ENCODE assay signal across 4 cellular contexts in genomic region chr1:208175508-208175895, GRCh38.
TF ChIP-seq lines count a peak whose summit lies in the region.

No MANE protein-coding gene starts in this region.

TF ChIP-seq in SK-N-SH, 30 proteins besides CTCF, POLR2A, EP300 and RAD21:
- TF ChIP-seq RCOR1 (IDR thresholded peaks at IDR 0.05; ENCODE audit: low read length) (no peak), TEAD4 (IDR thresholded peaks at IDR 0.05; ENCODE audit: borderline replicate concordance, insufficient read depth) (no peak), ELF1 (IDR thresholded peaks at IDR 0.05) (no peak), MAX (IDR thresholded peaks at IDR 0.05; ENCODE audit: low read depth) (no peak), MXI1 (IDR thresholded peaks at IDR 0.05; ENCODE audit: low read depth, low read length) (no peak), GABPA (IDR thresholded peaks at IDR 0.05; ENCODE audit: low read depth) (no peak), RFX5 (IDR thresholded peaks at IDR 0.05; ENCODE audit: low read length) (no peak), YY1 (IDR thresholded peaks at IDR 0.05; ENCODE audit: low read depth) (no peak), TCF12 (IDR thresholded peaks at IDR 0.05) (no peak), FOXJ3 (CRISPR knock-in tag; IDR thresholded peaks at IDR 0.05) (no peak)

TF ChIP-seq in SK-N-SH treated with all-trans-retinoic acid at 6 μM for 48 hours, 23 proteins besides CTCF, POLR2A, EP300 and RAD21 (continues in another document):
- TF ChIP-seq ESRRG (CRISPR knock-in tag; IDR thresholded peaks at IDR 0.05), result no peak
- no peak for TF ChIP-seq ZFP3 (CRISPR knock-in tag; IDR thresholded peaks at IDR 0.05)
- TF ChIP-seq, protein P1, sequence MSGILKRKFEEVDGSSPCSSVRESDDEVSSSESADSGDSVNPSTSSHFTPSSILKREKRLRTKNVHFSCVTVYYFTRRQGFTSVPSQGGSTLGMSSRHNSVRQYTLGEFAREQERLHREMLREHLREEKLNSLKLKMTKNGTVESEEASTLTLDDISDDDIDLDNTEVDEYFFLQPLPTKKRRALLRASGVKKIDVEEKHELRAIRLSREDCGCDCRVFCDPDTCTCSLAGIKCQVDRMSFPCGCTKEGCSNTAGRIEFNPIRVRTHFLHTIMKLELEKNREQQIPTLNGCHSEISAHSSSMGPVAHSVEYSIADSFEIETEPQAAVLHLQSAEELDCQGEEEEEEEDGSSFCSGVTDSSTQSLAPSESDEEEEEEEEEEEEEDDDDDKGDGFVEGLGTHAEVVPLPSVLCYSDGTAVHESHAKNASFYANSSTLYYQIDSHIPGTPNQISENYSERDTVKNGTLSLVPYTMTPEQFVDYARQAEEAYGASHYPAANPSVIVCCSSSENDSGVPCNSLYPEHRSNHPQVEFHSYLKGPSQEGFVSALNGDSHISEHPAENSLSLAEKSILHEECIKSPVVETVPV (CRISPR knock-in tag; IDR thresholded peaks at IDR 0.05), result no peak
- TF ChIP-seq ZNF565 (CRISPR knock-in tag; conservative IDR thresholded peaks at IDR 0.05; ENCODE audit: low read depth), result no peak
- TF ChIP-seq, protein P2, sequence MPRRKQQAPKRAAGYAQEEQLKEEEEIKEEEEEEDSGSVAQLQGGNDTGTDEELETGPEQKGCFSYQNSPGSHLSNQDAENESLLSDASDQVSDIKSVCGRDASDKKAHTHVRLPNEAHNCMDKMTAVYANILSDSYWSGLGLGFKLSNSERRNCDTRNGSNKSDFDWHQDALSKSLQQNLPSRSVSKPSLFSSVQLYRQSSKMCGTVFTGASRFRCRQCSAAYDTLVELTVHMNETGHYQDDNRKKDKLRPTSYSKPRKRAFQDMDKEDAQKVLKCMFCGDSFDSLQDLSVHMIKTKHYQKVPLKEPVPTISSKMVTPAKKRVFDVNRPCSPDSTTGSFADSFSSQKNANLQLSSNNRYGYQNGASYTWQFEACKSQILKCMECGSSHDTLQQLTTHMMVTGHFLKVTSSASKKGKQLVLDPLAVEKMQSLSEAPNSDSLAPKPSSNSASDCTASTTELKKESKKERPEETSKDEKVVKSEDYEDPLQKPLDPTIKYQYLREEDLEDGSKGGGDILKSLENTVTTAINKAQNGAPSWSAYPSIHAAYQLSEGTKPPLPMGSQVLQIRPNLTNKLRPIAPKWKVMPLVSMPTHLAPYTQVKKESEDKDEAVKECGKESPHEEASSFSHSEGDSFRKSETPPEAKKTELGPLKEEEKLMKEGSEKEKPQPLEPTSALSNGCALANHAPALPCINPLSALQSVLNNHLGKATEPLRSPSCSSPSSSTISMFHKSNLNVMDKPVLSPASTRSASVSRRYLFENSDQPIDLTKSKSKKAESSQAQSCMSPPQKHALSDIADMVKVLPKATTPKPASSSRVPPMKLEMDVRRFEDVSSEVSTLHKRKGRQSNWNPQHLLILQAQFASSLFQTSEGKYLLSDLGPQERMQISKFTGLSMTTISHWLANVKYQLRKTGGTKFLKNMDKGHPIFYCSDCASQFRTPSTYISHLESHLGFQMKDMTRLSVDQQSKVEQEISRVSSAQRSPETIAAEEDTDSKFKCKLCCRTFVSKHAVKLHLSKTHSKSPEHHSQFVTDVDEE (CRISPR knock-in tag; IDR thresholded peaks at IDR 0.05), result no peak
- TF ChIP-seq TCF4 (CRISPR knock-in tag; IDR thresholded peaks at IDR 0.05; ENCODE audit: borderline replicate concordance), result no peak
- TF ChIP-seq POU6F1 (CRISPR knock-in tag; IDR thresholded peaks at IDR 0.05; ENCODE audit: borderline replicate concordance, low read depth), result no peak
- TF ChIP-seq ZNF8 (CRISPR knock-in tag; IDR thresholded peaks at IDR 0.05), result no peak
- no peak for TF ChIP-seq RARB (CRISPR knock-in tag; IDR thresholded peaks at IDR 0.05)
- no peak for TF ChIP-seq CSDC2 (CRISPR knock-in tag; IDR thresholded peaks at IDR 0.05)
- TF ChIP-seq ARNTL (CRISPR knock-in tag; IDR thresholded peaks at IDR 0.05; ENCODE audit: borderline replicate concordance, low read depth), result no peak
- TF ChIP-seq ZFP30 (CRISPR knock-in tag; IDR thresholded peaks at IDR 0.05), result no peak
- no peak for TF ChIP-seq ISL1 (CRISPR knock-in tag; IDR thresholded peaks at IDR 0.05)

TF ChIP-seq in IMR-90, 13 proteins besides CTCF, POLR2A, EP300 and RAD21:
- TF ChIP-seq MAFK (IDR thresholded peaks at IDR 0.05; ENCODE audit: low read depth, low read length) (no peak), CHD1 (IDR thresholded peaks at IDR 0.05; ENCODE audit: low read depth, low read length) (no peak), RFX5 (IDR thresholded peaks at IDR 0.05; ENCODE audit: low read depth, low read length) (no peak), NFE2L2 (IDR thresholded peaks at IDR 0.05; ENCODE audit: low read depth, low read length) (no peak), ELK1 (IDR thresholded peaks at IDR 0.05; ENCODE audit: borderline replicate concordance, low read depth, low read length) (no peak), CEBPB (IDR thresholded peaks at IDR 0.05; ENCODE audit: low read depth, low read length) (no peak), BHLHE40 (IDR thresholded peaks at IDR 0.05; ENCODE audit: low read depth, low read length) (no peak), SMC3 (IDR thresholded peaks at IDR 0.05; ENCODE audit: low read depth, low read length) (no peak)

TF ChIP-seq in H1, 55 proteins besides CTCF, POLR2A, EP300 and RAD21:
- no peak for TF ChIP-seq KDM5A (IDR thresholded peaks at IDR 0.05; ENCODE audit: low read length)
- no peak for TF ChIP-seq SRF (IDR thresholded peaks at IDR 0.05; ENCODE audit: low read depth, low read length)
- no peak for TF ChIP-seq TCF12 (IDR thresholded peaks at IDR 0.05; ENCODE audit: low read depth, low read length)
- no peak for TF ChIP-seq CEBPB (IDR thresholded peaks at IDR 0.05; ENCODE audit: low read depth, low read length)
- no peak for TF ChIP-seq KDM1A (IDR thresholded peaks at IDR 0.05; ENCODE audit: borderline replicate concordance, low read length)
- no peak for TF ChIP-seq CTBP2 (IDR thresholded peaks at IDR 0.05; ENCODE audit: borderline replicate concordance, insufficient read depth, insufficient read length, low read length)
- no peak for TF ChIP-seq SP1 (IDR thresholded peaks at IDR 0.05; ENCODE audit: low read depth, low read length)
- no peak for TF ChIP-seq GTF2F1 (IDR thresholded peaks at IDR 0.05; ENCODE audit: borderline replicate concordance, low read depth, low read length)
TF ChIP-seq in H1: peak in this region for 0.
